Comparison of ENCODE assay signal across 3 cellular contexts in the genomic region with DNA sequence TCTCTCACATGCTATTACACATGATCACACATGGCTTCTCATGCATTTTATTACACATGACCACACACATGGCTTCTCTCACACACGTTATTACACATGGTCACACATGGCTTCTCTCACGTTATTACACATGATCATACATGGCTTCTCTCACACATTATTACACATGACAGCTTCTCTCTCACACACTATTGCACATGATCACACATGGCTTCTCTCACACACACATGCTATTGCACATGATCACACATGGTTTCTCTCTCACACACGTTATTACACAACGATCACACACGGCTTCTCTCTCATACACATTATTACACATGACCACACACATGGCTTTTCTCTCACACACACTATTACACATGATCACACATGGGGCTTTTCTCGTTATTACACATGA.
TF ChIP-seq lines count a peak whose summit lies in the region.

No MANE protein-coding gene starts in this region.

TF ChIP-seq in HEK293T, 16 proteins besides CTCF, POLR2A, EP300 and RAD21:
- TF ChIP-seq TARDBP (IDR thresholded peaks at IDR 0.05) (peak; percentile 52; the same call in 1 of the 2 replicates), ZNF384 (IDR thresholded peaks at IDR 0.05) (no peak)

TF ChIP-seq in K562, 482 proteins besides CTCF, POLR2A, EP300 and RAD21:
- no peak for TF ChIP-seq CEBPG (CRISPR knock-in tag; IDR thresholded peaks at IDR 0.05)
- TF ChIP-seq CEBPG (tag; conservative IDR thresholded peaks at IDR 0.05 in 1 of 2, IDR thresholded peaks at IDR 0.05 in 1 of 2), result 0 out of 4 replicates have a peak, but pooled peaks of 1 of the 2 experiments have one; percentile 14
- peak in 1 of 2 experiments; percentile 6; a peak in 1 of 4 replicates for TF ChIP-seq TRIM24 (IDR thresholded peaks at IDR 0.05)
- peak; percentile 65 for TF ChIP-seq CEBPB (tag; IDR thresholded peaks at IDR 0.05)
- TF ChIP-seq SP2 (IDR thresholded peaks at IDR 0.05; ENCODE audit: extremely low read depth, low read depth, low read length, poor library complexity, severe bottlenecking), result no peak
TF ChIP-seq in K562: peak in this region for 3.

TF ChIP-seq in endothelial cell of umbilical vein, 7 proteins besides CTCF, POLR2A, EP300 and RAD21:
- TF ChIP-seq, protein P1, sequence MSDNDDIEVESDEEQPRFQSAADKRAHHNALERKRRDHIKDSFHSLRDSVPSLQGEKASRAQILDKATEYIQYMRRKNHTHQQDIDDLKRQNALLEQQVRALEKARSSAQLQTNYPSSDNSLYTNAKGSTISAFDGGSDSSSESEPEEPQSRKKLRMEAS (IDR thresholded peaks at IDR 0.05; ENCODE audit: insufficient read depth, insufficient read length), result peak; percentile 4
- TF ChIP-seq JUN (IDR thresholded peaks at IDR 0.05; ENCODE audit: borderline replicate concordance, insufficient read depth, insufficient read length, low read depth), result no peak
TF ChIP-seq in endothelial cell of umbilical vein: peak in this region for 1.
